In genomic region chr11:62792193-62792575, GRCh38 we compare ENCODE assay signal across 8 cellular contexts. TPM values are rescaled to one million over a fixed set of nuclear protein-coding genes. Genes with fewer than 3 reads are reported as not detected.
DNase-seq lines count a peak whose midpoint lies in the region; ATAC-seq and TF ChIP-seq lines count a peak whose summit lies in the region.

No MANE protein-coding gene starts in this region.

- H3K27me3 ChIP-seq in heart right ventricle (no peaks in the 10 kb centered on the region), skeletal muscle tissue (ENCODE audit: control insufficient read depth in 3 of 3, insufficient read depth in 3 of 3, low read length in 3 of 3) (no peaks in the 10 kb centered on the region)

- peak overlapping the region; percentile 43 to 97 (median 87) for H3K9ac ChIP-seq in skeletal muscle tissue (ENCODE audit: low read depth in 1 of 3, low read length in 3 of 3)

- H3K4me3 Mint-ChIP-seq in WTC11 = peak overlapping the region; percentile 91

- H3K9me3 ChIP-seq in heart right ventricle (no peaks in the 10 kb centered on the region), skeletal muscle tissue (ENCODE audit: control insufficient read depth in 3 of 3, low read length in 3 of 3) (no peaks in the 10 kb centered on the region)

- peak overlapping the region in 8 of 10 donors; percentile 77 to 97 (median 94) for H3K4me3 ChIP-seq in heart right ventricle
- H3K4me3 ChIP-seq in skeletal muscle tissue (ENCODE audit: low read length in 3 of 3) = peak overlapping the region; percentile 85 to 94 (median 91)

- intact Hi-C loops in heart right ventricle (cut with DNase I) = loop anchor here in 4 of 10 donors (5.0 kb wide), 2 partner anchors 40 to 45 kb away; partner anchors contain the start of genes STX5 (in 3 of the 4), TEX54 (in 3 of the 4) and WDR74 (in 1 of the 4)

- no peaks in the 10 kb centered on the region for H3K9me3 Mint-ChIP-seq in WTC11

- H3K27ac ChIP-seq in heart right ventricle = peak overlapping the region in 9 of 10 donors; percentile 88 to 97 (median 93)
- H3K27ac ChIP-seq in skeletal muscle tissue (ENCODE audit: low read depth, low read length) = peak overlapping the region; percentile 37

- ATAC-seq in HG02885 (IDR thresholded peaks at IDR 0.05; ENCODE audit: poor library complexity, unreplicated experiment) = peak; percentile 8
- ATAC-seq in WTC11 = peak; percentile 8
- peak; percentile 6 to 66 (median 50) for ATAC-seq in heart right ventricle
- no peak for ATAC-seq in GM18868 (IDR thresholded peaks at IDR 0.05; ENCODE audit: unreplicated experiment)

- no peaks in the 10 kb centered on the region; the same call in 1 of the 2 replicates for H3K27me3 Mint-ChIP-seq in WTC11 (ENCODE audit: low read depth)

- WGBS in heart right ventricle, 2 donors = 8 to 17% methylated on average over 11 of the region's 11 CpGs

- H3K36me3 ChIP-seq in heart right ventricle (peaks cover 0 to 77% (median 54%) of the 10 kb centered on the region in 9 donors), skeletal muscle tissue (ENCODE audit: control insufficient read depth in 3 of 3, insufficient read depth in 3 of 3, low read length in 3 of 3) (peaks cover 51 to 62% (median 59%) of the 10 kb centered on the region in 3 donors)

- peak overlapping the region; percentile 93 for H3K27ac Mint-ChIP-seq in WTC11

- CTCF ChIA-PET in WTC11 (lab: Charles Lee) = interaction anchor here (0.6 to 0.7 kb wide), 3 partner anchors 31 to 1260 kb away, joined by 3 read pairs; partner anchors contain the start of genes LBHD1 and POLR2G

- TF ChIP-seq CTCF in WTC11 (IDR thresholded peaks at IDR 0.05) = no peak
- TF ChIP-seq CTCF in heart right ventricle (IDR thresholded peaks at IDR 0.05) = no peak

- peak; percentile 38 for DNase-seq in WTC11 (ENCODE audit: low spot score)
- peak; percentile 59 to 72 for DNase-seq in heart right ventricle
- DNase-seq in NK-92 treated with Interleukin-12 subunit alpha and Interleukin-12 subunit beta, amount 100 ng/mL, for 24 hours (lab: John Stamatoyannopoulos, UW) = no peak
- no peak for DNase-seq in AG20443 (ENCODE audit: low spot score)
- DNase-seq in stimulated activated CD4-positive, alpha-beta T cell treated with anti-CD3 and anti-CD28 coated beads, Interleukin-4, amount 100 ng/mL, for 24 hours = no peak

- peaks cover 30% of the 10 kb centered on the region for H3K4me1 Mint-ChIP-seq in WTC11

- POLR2A ChIA-PET in WTC11 (lab: Charles Lee) = interaction anchor here (0.9 to 1.0 kb wide), 3 partner anchors 38 to 49 kb away, joined by 3 to 5 read pairs (median 3); partner anchors contain the start of genes STX5, TEX54 and ZBTB3

- peaks cover 9 to 55% (median 48%) of the 10 kb centered on the region in 9 donors for H3K4me1 ChIP-seq in heart right ventricle
- peaks cover 29 to 51% (median 36%) of the 10 kb centered on the region in 3 donors for H3K4me1 ChIP-seq in skeletal muscle tissue (ENCODE audit: control insufficient read depth in 3 of 3, insufficient read depth in 3 of 3, low read length in 3 of 3)

- peaks cover 59% of the 10 kb centered on the region for H3K36me3 Mint-ChIP-seq in WTC11

TF ChIP-seq in WTC11, 78 proteins besides CTCF, POLR2A, EP300 and RAD21 (continues in another document):
- TF ChIP-seq GRHL2 (CRISPR knock-in tag; IDR thresholded peaks at IDR 0.05; ENCODE audit: insufficient replicate concordance, severe bottlenecking) (no peak), CDX4 (CRISPR knock-in tag; IDR thresholded peaks at IDR 0.05; ENCODE audit: borderline replicate concordance) (no peak), FOXP4 (CRISPR knock-in tag; IDR thresholded peaks at IDR 0.05) (no peak), ZNF671 (CRISPR knock-in tag; IDR thresholded peaks at IDR 0.05) (no peak), MAX (CRISPR knock-in tag; IDR thresholded peaks at IDR 0.05) (no peak), ZNF263 (CRISPR knock-in tag; IDR thresholded peaks at IDR 0.05; ENCODE audit: low read depth) (no peak), ZNF416 (CRISPR knock-in tag; IDR thresholded peaks at IDR 0.05) (no peak), SP1 (CRISPR knock-in tag; conservative IDR thresholded peaks at IDR 0.05) (no peak), ZNF281 (CRISPR knock-in tag; IDR thresholded peaks at IDR 0.05) (no peak), ZNF121 (CRISPR knock-in tag; IDR thresholded peaks at IDR 0.05) (no peak), ZNF396 (CRISPR knock-in tag; IDR thresholded peaks at IDR 0.05; ENCODE audit: borderline replicate concordance) (no peak)

RNA-seq across cellular contexts. Expression of gene TMEM223, which starts 0.4 kb away (rescaled TPM):
- total RNA-seq in WTC11 (2021) (25.5 to 26.4 TPM (median 25.9 TPM) in 3 replicates), heart right ventricle (10 to 100 TPM; 21.9 to 28.6 (median 23.5) TPM), skeletal muscle tissue (20.9 TPM)
- polyA plus RNA-seq in heart right ventricle = 10 to 100 TPM; 30.9 to 75.3 TPM

RNA-seq across cellular contexts. Expression of gene TMEM179B, which starts 5.0 kb away (rescaled TPM):
- total RNA-seq in WTC11 (2021) (21.4 to 23.6 TPM (median 22.2 TPM) in 3 replicates), heart right ventricle (10 to 100 TPM in 8 of 10 donors, 1 to 10 TPM in 2; 9.4 to 27.2 (median 17.4) TPM), skeletal muscle tissue (16.2 TPM)
- polyA plus RNA-seq in heart right ventricle = 10 to 100 TPM; 24.8 to 54.4 TPM

RNA-seq across cellular contexts. Expression of gene NXF1, which starts 13.1 kb away (rescaled TPM):
- total RNA-seq in WTC11 (2021) = 43.2 to 44.7 TPM (median 44.3 TPM) in 3 replicates
- total RNA-seq in heart right ventricle = 10 to 100 TPM; 28.3 to 58.7 (median 36.7) TPM
- 10 to 100 TPM; 66.6 to 96.7 TPM for polyA plus RNA-seq in heart right ventricle
- 12.5 TPM for total RNA-seq in skeletal muscle tissue

RNA-seq across cellular contexts. Expression of gene TAF6L, which starts 21.0 kb away (rescaled TPM):
- 33.8 to 42.1 TPM (median 36.3 TPM) in 3 replicates for total RNA-seq in WTC11 (2021)
- 10 to 100 TPM in 3 of 10 donors, 1 to 10 TPM in 7; 7.7 to 14.7 (median 9.0) TPM for total RNA-seq in heart right ventricle
- polyA plus RNA-seq in heart right ventricle = 10 to 100 TPM; 12.7 to 18.9 TPM
- total RNA-seq in skeletal muscle tissue = 11.5 TPM

RNA-seq across cellular contexts. Expression of gene POLR2G, which starts 30.8 kb away (rescaled TPM):
- total RNA-seq in WTC11 (2021) = 81.3 to 101 TPM (median 84.3 TPM) in 3 replicates
- total RNA-seq in heart right ventricle = 10 to 100 TPM; 30.9 to 57.0 (median 42.9) TPM
- 100 to 1,000 TPM in 1 of 2 donors, 10 to 100 TPM in 1; 42.1 to 134 TPM for polyA plus RNA-seq in heart right ventricle
- total RNA-seq in skeletal muscle tissue = 50.1 TPM

Comparison
In these comparisons a context has a peak if more than half of its experiments do, and no peak if none do; other contexts are left out.
1. DNase-seq: peak in WTC11 (single experiment) and heart right ventricle (2 of 2); none in NK-92 treated with Interleukin-12 subunit alpha and Interleukin-12 subunit beta, amount 100 ng/mL, for 24 hours (single experiment), AG20443 (single experiment) and stimulated activated CD4-positive, alpha-beta T cell treated with anti-CD3 and anti-CD28 coated beads, Interleukin-4, amount 100 ng/mL, for 24 hours (single experiment).